ENCODE assay signal across 9 cellular contexts in genomic region chr4:153789741-153790651, GRCh38. TPM values are rescaled to one million over a fixed set of nuclear protein-coding genes. Genes with fewer than 3 reads are reported as not detected.
A peak's percentile ranks its signal among the peaks of the same experiment; 100 is the strongest.
DNase-seq lines count a peak whose midpoint lies in the region; FAIRE-seq and TF ChIP-seq lines count a peak whose summit lies in the region.
"Had no signal": no experiment of that assay in that cellular context is flagged by ENCODE, and none has a peak within 500 bp of the region (broad histone marks: within the 10 kb centered on the region; RNA-seq: fewer than 3 reads in every experiment).

No MANE protein-coding gene starts in this region.

- no peak for TF ChIP-seq CTCF in astrocyte (IDR thresholded peaks at IDR 0.05; ENCODE audit: insufficient read depth, low read depth, low read length)
- TF ChIP-seq CTCF in kidney (IDR thresholded peaks at IDR 0.05; ENCODE audit: borderline replicate concordance, extremely low read depth, insufficient read depth), result no peak
- TF ChIP-seq CTCF in tibial artery (IDR thresholded peaks at IDR 0.05), result no peak
- TF ChIP-seq CTCF in GM13977 (IDR thresholded peaks at IDR 0.05; ENCODE audit: extremely low read depth, insufficient read depth, missing control alignments), result no peak

- in situ Hi-C loops in GM13977 (cut with MboI; ENCODE audit: low pct_unique_long_range_greater_than_20kb, low sequenced_read_pairs, unreplicated experiment), result no loop called here

- H3K36me3 Mint-ChIP-seq in activated naive CD4-positive, alpha-beta T cell treated with anti-CD3 and anti-CD28 coated beads, Interleukin-2, amount 50 U/mL, for 24 hours, result no peaks in the 10 kb centered on the region
- no peaks in the 10 kb centered on the region for H3K36me3 Mint-ChIP-seq in activated naive CD4-positive, alpha-beta T cell treated with anti-CD3 and anti-CD28 coated beads, Interleukin-2, amount 10 ng/mL, durations not matched to agents 7 days and 5 days
- peaks cover 5% of the 10 kb centered on the region for H3K36me3 Mint-ChIP-seq in astrocyte (ENCODE audit: low read depth, unreplicated experiment)

- peak overlapping the region; percentile 68 for H3K4me2 ChIP-seq in astrocyte (ENCODE audit: low read length)

- H4K20me1 ChIP-seq in astrocyte (ENCODE audit: insufficient read depth, low read length), result no peaks in the 10 kb centered on the region

- DNase-seq in activated naive CD4-positive, alpha-beta T cell treated with anti-CD3 and anti-CD28 coated beads, Interleukin-2, amount 10 ng/mL, durations not matched to agents 7 days and 5 days, result no peak
- no peak for DNase-seq in astrocyte (ENCODE audit: low read depth)
- DNase-seq in kidney, result peak; percentile 51
- DNase-seq in tibial artery, result peak in 1 of 2 donors; percentile 23
- DNase-seq in GM13977 (ENCODE audit: low spot score), result no peak
- DNase-seq in GOT3 (lab: John Stamatoyannopoulos, UW), result no peak
- no peak for DNase-seq in globus pallidus (ENCODE audit: low spot score)

- H3K9ac ChIP-seq in astrocyte (ENCODE audit: low read length) (no peak overlapping the region), kidney (ENCODE audit: low read length in 2 of 2) (no peak overlapping the region)

- H3K27me3 ChIP-seq in astrocyte (ENCODE audit: insufficient read depth, low read length) (peaks cover 84% of the 10 kb centered on the region), tibial artery (peaks cover 0 to 80% of the 10 kb centered on the region in 2 donors)

- H3K4me1 ChIP-seq in astrocyte (ENCODE audit: insufficient read depth, low read length), result peaks cover 17% of the 10 kb centered on the region
- H3K4me1 ChIP-seq in kidney (ENCODE audit: control insufficient read depth in 1 of 2, insufficient read depth in 1 of 2, low read depth in 1 of 2, low read length in 2 of 2), result peaks cover 0 to 11% of the 10 kb centered on the region in 2 donors
- peaks cover 0 to 51% (median 36%) of the 10 kb centered on the region in 4 donors for H3K4me1 ChIP-seq in tibial artery

- peak overlapping the region; percentile 38 for H3K4me3 Mint-ChIP-seq in activated naive CD4-positive, alpha-beta T cell treated with anti-CD3 and anti-CD28 coated beads, Interleukin-2, amount 50 U/mL, for 24 hours
- no peak overlapping the region for H3K4me3 Mint-ChIP-seq in activated naive CD4-positive, alpha-beta T cell treated with anti-CD3 and anti-CD28 coated beads, Interleukin-2, amount 10 ng/mL, durations not matched to agents 7 days and 5 days
- peak overlapping the region; percentile 87 for H3K4me3 Mint-ChIP-seq in astrocyte (ENCODE audit: unreplicated experiment)

- H3K4me1 Mint-ChIP-seq in activated naive CD4-positive, alpha-beta T cell treated with anti-CD3 and anti-CD28 coated beads, Interleukin-2, amount 50 U/mL, for 24 hours, result peaks cover 41% of the 10 kb centered on the region
- H3K4me1 Mint-ChIP-seq in activated naive CD4-positive, alpha-beta T cell treated with anti-CD3 and anti-CD28 coated beads, Interleukin-2, amount 10 ng/mL, durations not matched to agents 7 days and 5 days, result peaks cover 35% of the 10 kb centered on the region
- peaks cover 12% of the 10 kb centered on the region for H3K4me1 Mint-ChIP-seq in astrocyte (ENCODE audit: low read depth, unreplicated experiment)

- no peak overlapping the region for H2AFZ ChIP-seq in astrocyte (ENCODE audit: low read depth, low read length)

- peaks cover 56% of the 10 kb centered on the region for H3K27me3 Mint-ChIP-seq in activated naive CD4-positive, alpha-beta T cell treated with anti-CD3 and anti-CD28 coated beads, Interleukin-2, amount 50 U/mL, for 24 hours
- peaks cover 94% of the 10 kb centered on the region for H3K27me3 Mint-ChIP-seq in activated naive CD4-positive, alpha-beta T cell treated with anti-CD3 and anti-CD28 coated beads, Interleukin-2, amount 10 ng/mL, durations not matched to agents 7 days and 5 days
- peaks cover 40% of the 10 kb centered on the region for H3K27me3 Mint-ChIP-seq in astrocyte (ENCODE audit: low read depth, unreplicated experiment)

- H3K27ac ChIP-seq in astrocyte (ENCODE audit: low read depth, low read length), result no peak overlapping the region
- no peak overlapping the region for H3K27ac ChIP-seq in kidney (ENCODE audit: low read depth in 2 of 2, low read length in 2 of 2)
- peak overlapping the region; percentile 30 to 43 for H3K27ac ChIP-seq in tibial artery

- H3K36me3 ChIP-seq in astrocyte (ENCODE audit: insufficient read depth, low read length) (no peaks in the 10 kb centered on the region), kidney (ENCODE audit: control insufficient read depth in 1 of 2, insufficient read depth in 2 of 2, low read length in 2 of 2) (no peaks in the 10 kb centered on the region), tibial artery (no peaks in the 10 kb centered on the region)

- H3K9me3 Mint-ChIP-seq in activated naive CD4-positive, alpha-beta T cell treated with anti-CD3 and anti-CD28 coated beads, Interleukin-2, amount 50 U/mL, for 24 hours, result no peaks in the 10 kb centered on the region
- no peaks in the 10 kb centered on the region for H3K9me3 Mint-ChIP-seq in activated naive CD4-positive, alpha-beta T cell treated with anti-CD3 and anti-CD28 coated beads, Interleukin-2, amount 10 ng/mL, durations not matched to agents 7 days and 5 days
- no peaks in the 10 kb centered on the region for H3K9me3 Mint-ChIP-seq in astrocyte (ENCODE audit: unreplicated experiment)

- H3K4me3 ChIP-seq in astrocyte (ENCODE audit: insufficient read depth, low read depth, low read length) (no peak overlapping the region), kidney (ENCODE audit: low read length in 2 of 2) (no peak overlapping the region), tibial artery (peak overlapping the region; percentile 41)

- no peaks in the 10 kb centered on the region for H3K9me3 ChIP-seq in astrocyte (ENCODE audit: insufficient read depth, low read depth, low read length)
- H3K9me3 ChIP-seq in kidney (ENCODE audit: control insufficient read depth in 1 of 2, low read length in 2 of 2), result no peaks in the 10 kb centered on the region
- no peaks in the 10 kb centered on the region for H3K9me3 ChIP-seq in tibial artery

- CTCF ChIA-PET in activated naive CD4-positive, alpha-beta T cell treated with anti-CD3 and anti-CD28 coated beads, Interleukin-2, amount 10 ng/mL, durations not matched to agents 7 days and 5 days (lab: Charles Lee), result no interaction called here

- no peak for FAIRE-seq in astrocyte (lab: Jason Lieb, UNC)
- no peak for FAIRE-seq in kidney (lab: Jason Lieb, UNC)

- no peaks in the 10 kb centered on the region for H3K79me2 ChIP-seq in astrocyte (ENCODE audit: insufficient read depth, low read length)

- no peak overlapping the region for H3K27ac Mint-ChIP-seq in activated naive CD4-positive, alpha-beta T cell treated with anti-CD3 and anti-CD28 coated beads, Interleukin-2, amount 50 U/mL, for 24 hours
- no peak overlapping the region for H3K27ac Mint-ChIP-seq in activated naive CD4-positive, alpha-beta T cell treated with anti-CD3 and anti-CD28 coated beads, Interleukin-2, amount 10 ng/mL, durations not matched to agents 7 days and 5 days
- peak overlapping the region; percentile 79 for H3K27ac Mint-ChIP-seq in astrocyte (ENCODE audit: unreplicated experiment)

- intact Hi-C loops in kidney (cut with DNase I) (no loop called here), tibial artery (cut with DNase I; ENCODE audit: low total_unique reads) (no loop called here)

RNA-seq across cellular contexts. Expression of gene SFRP2, which starts 1.1 kb away (rescaled TPM):
- total RNA-seq in astrocyte (92.8 and 146 TPM in 2 replicates), kidney (4.1 TPM)
- polyA plus RNA-seq in kidney (ENCODE audit: insufficient read depth, low read depth, low replicate concordance), result not detected
- polyA plus RNA-seq: fibroblast of lung had no signal

RNA-seq across cellular contexts. Expression of gene RNF175, which starts 30.2 kb away (rescaled TPM):
- 1.0 TPM in 2 replicates for total RNA-seq in astrocyte
- 0.25 TPM for total RNA-seq in kidney
- not detected for polyA plus RNA-seq in kidney (ENCODE audit: insufficient read depth, low read depth, low replicate concordance)
- total RNA-seq: fibroblast of lung had no signal
- polyA plus RNA-seq: fibroblast of lung had no signal

Comparison
In these comparisons a context has a peak if more than half of its experiments do, and no peak if none do; other contexts are left out.
1. H3K27ac ChIP-seq: peak in tibial artery (2 of 2); none in astrocyte (single experiment) and kidney (0 of 2).
2. H3K4me3 ChIP-seq: peak in tibial artery (2 of 2); none in astrocyte (single experiment) and kidney (0 of 2).
3. RNA of gene SFRP2, which starts 1.1 kb away (total RNA-seq): 92.8 to 146 TPM in astrocyte; 4.1 TPM in kidney (single experiment); every median in the first group is over 10 times any median in the second.